23 cellular contexts compared by ENCODE assay signal in the genomic region with DNA sequence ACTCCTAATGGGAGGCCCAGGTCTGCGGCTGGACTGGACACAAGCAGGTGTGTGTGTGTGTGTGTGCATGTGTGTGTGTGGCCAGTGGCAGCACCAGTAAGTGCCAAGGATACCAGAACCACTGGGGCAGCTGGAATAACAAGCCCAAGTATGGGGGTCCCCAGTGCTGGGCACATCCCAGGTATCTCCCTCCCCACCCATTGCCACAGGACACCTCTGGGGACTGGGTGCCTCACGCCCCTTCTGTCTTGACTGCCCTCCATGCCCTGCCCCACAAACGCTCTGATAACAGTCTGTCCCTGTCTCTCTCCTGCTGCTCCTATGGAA. TPM values are rescaled to one million over a fixed set of nuclear protein-coding genes. Genes with fewer than 3 reads are reported as not detected.
DNase-seq lines count a peak whose midpoint lies in the region; ATAC-seq and TF ChIP-seq lines count a peak whose summit lies in the region.
"Had no signal": no experiment of that assay in that cellular context is flagged by ENCODE, and none has a peak within 500 bp of the region (broad histone marks: within the 10 kb centered on the region; RNA-seq: fewer than 3 reads in every experiment).

No MANE protein-coding gene starts in this region.

- no peak for ATAC-seq in CD4-positive, CD25-positive, alpha-beta regulatory T cell (ENCODE audit: low read depth in 2 of 2)
- ATAC-seq in central memory CD8-positive, alpha-beta T cell (replicated peaks; ENCODE audit: extremely low read depth, poor library complexity, severe bottlenecking) = no peak
- no peak for ATAC-seq in HG03378 (IDR thresholded peaks at IDR 0.05; ENCODE audit: unreplicated experiment)
- no peak for ATAC-seq in HG03095 (IDR thresholded peaks at IDR 0.05; ENCODE audit: unreplicated experiment)
- ATAC-seq: activated CD8-positive, alpha-beta T cell treated with anti-CD3 and anti-CD28 coated beads for 36 hours; activated naive CD4-positive, alpha-beta T cell treated with anti-CD3 and anti-CD28 coated beads, Interleukin-2, amount 50 U/mL, for 72 hours; activated T-cell treated with anti-CD3 and anti-CD28 coated beads, Interleukin-2, amount 50 U/mL, for 4 hours; body of pancreas; left lobe of liver; mucosa of descending colon had no signal

- H3K9me3 Mint-ChIP-seq in CD4-positive, CD25-positive, alpha-beta regulatory T cell = peaks cover 0 to 5% (median 0%) of the 10 kb centered on the region in 7 donors
- no peaks in the 10 kb centered on the region for H3K9me3 Mint-ChIP-seq in central memory CD8-positive, alpha-beta T cell
- H3K9me3 Mint-ChIP-seq: activated CD8-positive, alpha-beta T cell treated with anti-CD3 and anti-CD28 coated beads for 36 hours; activated naive CD4-positive, alpha-beta T cell treated with anti-CD3 and anti-CD28 coated beads, Interleukin-2, amount 50 U/mL, for 72 hours; activated T-cell treated with anti-CD3 and anti-CD28 coated beads, Interleukin-2, amount 50 U/mL, for 4 hours; CD8-positive, alpha-beta memory T cell; dendritic cell treated with granulocyte-macrophage colony-stimulating factor and Interleukin-4, amounts not matched to agents 40 ng/mL and 50 ng/mL, for 4 days; H9 had no signal

- peaks cover 9% of the 10 kb centered on the region for H3K4me1 ChIP-seq in CD4-positive, CD25-positive, alpha-beta regulatory T cell (ENCODE audit: control insufficient read depth, insufficient read depth, low read length, poor library complexity, severe bottlenecking)
- H3K4me1 ChIP-seq in muscle layer of duodenum (ENCODE audit: control insufficient read depth in 1 of 2, insufficient read depth in 2 of 2, low read length in 2 of 2) (peaks cover 0 to 48% of the 10 kb centered on the region in 2 donors), stomach (peaks cover 24 to 57% (median 35%) of the 10 kb centered on the region in 4 donors)

- no peaks in the 10 kb centered on the region for H3K36me3 Mint-ChIP-seq in CD4-positive, CD25-positive, alpha-beta regulatory T cell
- peaks cover 2% of the 10 kb centered on the region for H3K36me3 Mint-ChIP-seq in central memory CD8-positive, alpha-beta T cell (ENCODE audit: insufficient read depth)
- H3K36me3 Mint-ChIP-seq: activated naive CD4-positive, alpha-beta T cell treated with anti-CD3 and anti-CD28 coated beads, Interleukin-2, amount 50 U/mL, for 72 hours; CD8-positive, alpha-beta memory T cell had no signal

- TF ChIP-seq POLR2A in stomach (IDR thresholded peaks at IDR 0.05) = no peak

- peaks cover 9% of the 10 kb centered on the region for H3K27me3 ChIP-seq in CD4-positive, CD25-positive, alpha-beta regulatory T cell (ENCODE audit: control insufficient read depth, insufficient read depth, low read length)
- H3K27me3 ChIP-seq in muscle layer of duodenum (ENCODE audit: low read depth, low read length) (peaks cover 12% of the 10 kb centered on the region), stomach (peaks cover 0 to 92% (median 50%) of the 10 kb centered on the region in 3 donors)
- H3K27me3 ChIP-seq: ovary had no signal

- H3K4me3 Mint-ChIP-seq in CD4-positive, CD25-positive, alpha-beta regulatory T cell = peak overlapping the region in 3 of 4 donors; percentile 15 to 68 (median 59)
- H3K4me3 Mint-ChIP-seq in central memory CD8-positive, alpha-beta T cell = peak overlapping the region; percentile 82
- H3K4me3 Mint-ChIP-seq: dendritic cell treated with granulocyte-macrophage colony-stimulating factor and Interleukin-4, amounts not matched to agents 40 ng/mL and 50 ng/mL, for 4 days had no signal

- intact Hi-C loops in stomach (cut with DNase I; ENCODE audit: low total_unique reads) = no loop called here

- peaks cover 0 to 19% (median 2%) of the 10 kb centered on the region in 4 donors for H3K4me1 Mint-ChIP-seq in CD4-positive, CD25-positive, alpha-beta regulatory T cell
- peaks cover 19% of the 10 kb centered on the region for H3K4me1 Mint-ChIP-seq in central memory CD8-positive, alpha-beta T cell

- TF ChIP-seq CTCF in stomach (IDR thresholded peaks at IDR 0.05) = no peak

- TF ChIP-seq EP300 in stomach (IDR thresholded peaks at IDR 0.05) = no peak

- H3K27ac Mint-ChIP-seq in CD4-positive, CD25-positive, alpha-beta regulatory T cell = no peak overlapping the region
- H3K27ac Mint-ChIP-seq in central memory CD8-positive, alpha-beta T cell (ENCODE audit: low read depth) = no peak overlapping the region
- H3K27ac Mint-ChIP-seq: activated CD8-positive, alpha-beta T cell treated with anti-CD3 and anti-CD28 coated beads for 36 hours; activated naive CD4-positive, alpha-beta T cell treated with anti-CD3 and anti-CD28 coated beads, Interleukin-2, amount 50 U/mL, for 72 hours; dendritic cell treated with granulocyte-macrophage colony-stimulating factor and Interleukin-4, amounts not matched to agents 40 ng/mL and 50 ng/mL, for 4 days; H9 had no signal

- no peak overlapping the region for H3K4me3 ChIP-seq in CD4-positive, CD25-positive, alpha-beta regulatory T cell (ENCODE audit: low read depth, low read length)
- H3K4me3 ChIP-seq in muscle layer of duodenum (ENCODE audit: low read depth in 1 of 2, low read length in 2 of 2) = peak overlapping the region; percentile 5 to 41
- peak overlapping the region in 3 of 4 donors; percentile 25 to 80 (median 27) for H3K4me3 ChIP-seq in stomach
- H3K4me3 ChIP-seq: body of pancreas, mucosa of descending colon, ovary had no signal

- H3K9me3 ChIP-seq in CD4-positive, CD25-positive, alpha-beta regulatory T cell (ENCODE audit: control insufficient read depth in 2 of 2, low read length in 2 of 2) = no peaks in the 10 kb centered on the region
- H3K9me3 ChIP-seq in muscle layer of duodenum (ENCODE audit: control insufficient read depth in 1 of 2, low read length in 2 of 2) = no peaks in the 10 kb centered on the region
- H3K9me3 ChIP-seq in stomach = no peaks in the 10 kb centered on the region
- H3K9me3 ChIP-seq: body of pancreas, mucosa of descending colon, ovary had no signal

- H3K27me3 Mint-ChIP-seq in CD4-positive, CD25-positive, alpha-beta regulatory T cell = peaks cover 53% of the 10 kb centered on the region
- peaks cover 53% of the 10 kb centered on the region for H3K27me3 Mint-ChIP-seq in central memory CD8-positive, alpha-beta T cell

- DNase-seq in CD4-positive, CD25-positive, alpha-beta regulatory T cell = no peak
- no peak for DNase-seq in central memory CD8-positive, alpha-beta T cell (ENCODE audit: low spot score in 2 of 2)
- DNase-seq in stomach (no peak), NCI-H2196 treated with DMSO at 0.1 percent for 48 hours (lab: John Stamatoyannopoulos, UW; ENCODE audit: unreplicated experiment) (no peak), NOMO-1 (lab: John Stamatoyannopoulos, UW; ENCODE audit: unreplicated experiment in 2 of 2) (no peak)
- DNase-seq: activated CD8-positive, alpha-beta T cell treated with anti-CD3 and anti-CD28 coated beads for 36 hours; activated T-cell treated with anti-CD3 and anti-CD28 coated beads, Interleukin-2, amount 50 U/mL, for 4 hours; body of pancreas; H9; mucosa of descending colon; NCI-H526; SIG-M5; T-helper 2 cell; WERI-Rb-1 had no signal

- no peaks in the 10 kb centered on the region for H3K36me3 ChIP-seq in CD4-positive, CD25-positive, alpha-beta regulatory T cell (ENCODE audit: control insufficient read depth, insufficient read depth, low read length)
- H3K36me3 ChIP-seq in muscle layer of duodenum (ENCODE audit: control insufficient read depth in 1 of 2, insufficient read depth in 2 of 2, low read length in 2 of 2) (no peaks in the 10 kb centered on the region), stomach (no peaks in the 10 kb centered on the region)
- H3K36me3 ChIP-seq: ovary had no signal

- no peak overlapping the region for H3K27ac ChIP-seq in CD4-positive, CD25-positive, alpha-beta regulatory T cell (ENCODE audit: insufficient read depth, low read length, poor library complexity, severe bottlenecking)
- H3K27ac ChIP-seq in muscle layer of duodenum (ENCODE audit: low read length) = peak overlapping the region; percentile 80
- H3K27ac ChIP-seq in stomach = peak overlapping the region in 4 of 5 donors; percentile 66 to 95 (median 86)
- H3K27ac ChIP-seq: body of pancreas, ovary, WERI-Rb-1 had no signal

- 49 to 66% (median 57%) methylated on average over 3 of the region's 3 CpGs for WGBS in stomach, 5 donors

RNA-seq across cellular contexts. Expression of gene SPEG, which starts 9.0 kb away (rescaled TPM):
- 4.1 TPM for total RNA-seq in CD4-positive, CD25-positive, alpha-beta regulatory T cell
- under 1 TPM in 1 of 4 donors, not detected in 3; 0.20 TPM for polyA plus RNA-seq in CD4-positive, CD25-positive, alpha-beta regulatory T cell
- 100 to 1,000 TPM in 1 of 5 donors, 10 to 100 TPM in 3, 1 to 10 TPM in 1; 7.4 to 106 (median 30.4) TPM for total RNA-seq in stomach
- 10 to 100 TPM in 1 of 3 donors, 1 to 10 TPM in 2; 9.8 to 65.1 (median 9.9) TPM for polyA plus RNA-seq in stomach

RNA-seq across cellular contexts. Expression of gene DES, which starts 25.5 kb away (rescaled TPM):
- not detected for total RNA-seq in CD4-positive, CD25-positive, alpha-beta regulatory T cell
- not detected for polyA plus RNA-seq in CD4-positive, CD25-positive, alpha-beta regulatory T cell
- 1,000 to 10,000 TPM; 1,078 to 5,539 (median 2,913) TPM for total RNA-seq in stomach
- polyA plus RNA-seq in stomach = 100 to 1,000 TPM; 122 to 803 (median 204) TPM
- total RNA-seq: activated CD8-positive, alpha-beta T cell treated with anti-CD3 and anti-CD28 coated beads for 36 hours; activated naive CD4-positive, alpha-beta T cell treated with anti-CD3 and anti-CD28 coated beads, Interleukin-2, amount 50 U/mL, for 72 hours; CD8-positive, alpha-beta memory T cell; endothelial cell of umbilical vein had no signal
- polyA plus RNA-seq: CD8-positive, alpha-beta memory T cell; endothelial cell of umbilical vein had no signal

RNA-seq across cellular contexts. Expression of gene GMPPA, which starts 55.0 kb away (rescaled TPM):
- total RNA-seq in CD4-positive, CD25-positive, alpha-beta regulatory T cell = 25.9 TPM
- polyA plus RNA-seq in CD4-positive, CD25-positive, alpha-beta regulatory T cell = 10 to 100 TPM; 17.2 to 35.1 (median 25.1) TPM
- total RNA-seq in stomach = 100 to 1,000 TPM in 1 of 5 donors, 10 to 100 TPM in 4; 16.5 to 185 (median 24.2) TPM
- 10 to 100 TPM; 29.9 to 84.8 (median 58.2) TPM for polyA plus RNA-seq in stomach

RNA-seq across cellular contexts. Expression of gene DNPEP, which starts 55.9 kb away (rescaled TPM):
- 74.0 TPM for total RNA-seq in CD4-positive, CD25-positive, alpha-beta regulatory T cell
- polyA plus RNA-seq in CD4-positive, CD25-positive, alpha-beta regulatory T cell = 10 to 100 TPM; 51.2 to 76.1 (median 63.5) TPM
- total RNA-seq in stomach = 100 to 1,000 TPM in 1 of 5 donors, 10 to 100 TPM in 4; 32.7 to 147 (median 46.4) TPM
- polyA plus RNA-seq in stomach = 100 to 1,000 TPM in 2 of 3 donors, 10 to 100 TPM in 1; 69.2 to 114 (median 105) TPM

Comparison
In these comparisons a context has a peak if more than half of its experiments do, and no peak if none do; other contexts are left out.
1. RNA of gene DES, which starts 25.5 kb away (total RNA-seq): 1,078 to 5,539 TPM in stomach; not detected in CD4-positive, CD25-positive, alpha-beta regulatory T cell (single experiment); every median in the first group is over 1,000 times any median in the second.